In the genomic region with DNA sequence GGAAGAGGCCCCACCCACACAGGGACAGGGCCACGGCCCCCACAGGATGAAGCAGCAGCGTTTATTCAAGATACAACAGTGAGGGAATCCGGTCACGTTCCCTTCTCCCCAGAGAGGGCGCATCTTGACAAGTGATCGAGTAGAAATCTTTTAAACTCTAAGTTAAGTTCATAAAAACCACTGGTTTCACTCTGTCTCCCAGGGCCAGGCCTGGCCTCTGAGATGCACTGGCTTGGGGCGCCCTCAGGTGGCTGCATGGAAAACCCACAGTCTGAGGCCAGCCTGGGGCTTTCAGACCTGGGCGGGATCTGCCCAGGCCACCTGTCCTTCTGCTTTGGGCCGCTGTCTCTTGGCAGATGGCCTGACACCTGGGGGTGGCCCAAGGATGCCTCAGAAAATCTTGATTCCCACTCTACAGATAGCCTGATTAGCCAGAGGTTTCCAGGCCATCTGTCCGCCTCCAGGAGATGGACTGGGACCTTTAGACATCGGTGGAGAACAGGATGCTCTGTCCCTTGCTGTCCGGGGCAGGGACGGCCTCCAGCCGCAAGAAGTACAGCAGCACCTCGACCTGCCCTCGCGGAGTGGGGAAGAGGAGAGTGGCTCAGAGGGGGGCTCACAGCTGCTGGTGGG, we compare ENCODE assay signal across 8 cellular contexts.
DNase-seq lines count a peak whose midpoint lies in the region; ATAC-seq and TF ChIP-seq lines count a peak whose summit lies in the region.
"Not testable (repeated sequence)": the region's sequence is repeated elsewhere in the genome, so short reads cannot be mapped to it uniquely, and the experiment has no call there.

No MANE protein-coding gene starts in this region.

- not testable (repeated sequence) for H3K4me1 ChIP-seq in iPS DF 6.9 (ENCODE audit: control insufficient read depth, insufficient read depth, low read length); transverse colon

- H3K4me3 ChIP-seq in iPS DF 6.9 (ENCODE audit: low read length); transverse colon: not testable (repeated sequence)

- H3K9me3 Mint-ChIP-seq in activated CD8-positive, alpha-beta T cell treated with anti-CD3 and anti-CD28 coated beads for 36 hours; chondrocyte (ENCODE audit: low read depth); progenitor cell of endocrine pancreas (ENCODE audit: low read depth): not testable (repeated sequence)

- H3K36me3 ChIP-seq in iPS DF 6.9 (ENCODE audit: control insufficient read depth, insufficient read depth, low read length); transverse colon: not testable (repeated sequence)

- not testable (repeated sequence) for H3K27me3 ChIP-seq in iPS DF 6.9 (ENCODE audit: control insufficient read depth, insufficient read depth, low read length); transverse colon

- CTCF ChIA-PET in activated CD8-positive, alpha-beta T cell treated with anti-CD3 and anti-CD28 coated beads for 36 hours (lab: Charles Lee), result not testable (repeated sequence)

- TF ChIP-seq POLR2A in transverse colon (IDR thresholded peaks at IDR 0.05), result not testable (repeated sequence)

- peaks cover 11% of the 10 kb centered on the region for H3K4me1 Mint-ChIP-seq in activated CD8-positive, alpha-beta T cell treated with anti-CD3 and anti-CD28 coated beads for 36 hours (ENCODE audit: low read depth)
- not testable (repeated sequence) for H3K4me1 Mint-ChIP-seq in chondrocyte (ENCODE audit: low read depth); progenitor cell of endocrine pancreas (ENCODE audit: low read depth)

- H3K27ac ChIP-seq in iPS DF 6.9 (ENCODE audit: low read length), result not testable (repeated sequence)
- H3K27ac ChIP-seq in transverse colon, result peak overlapping the region in 2 of 4 donors; percentile 76 to 77

- H3K9me3 ChIP-seq in iPS DF 6.9 (ENCODE audit: control insufficient read depth, insufficient read depth, low read length); transverse colon: not testable (repeated sequence)

- not testable (repeated sequence) for H3K27me3 Mint-ChIP-seq in activated CD8-positive, alpha-beta T cell treated with anti-CD3 and anti-CD28 coated beads for 36 hours; chondrocyte (ENCODE audit: low read depth); progenitor cell of endocrine pancreas

- not testable (repeated sequence) for H3K4me3 Mint-ChIP-seq in activated CD8-positive, alpha-beta T cell treated with anti-CD3 and anti-CD28 coated beads for 36 hours; progenitor cell of endocrine pancreas (ENCODE audit: low read depth)
- H3K4me3 Mint-ChIP-seq in chondrocyte (ENCODE audit: unreplicated experiment), result peak overlapping the region; percentile 16

- ATAC-seq in activated CD8-positive, alpha-beta T cell treated with anti-CD3 and anti-CD28 coated beads for 36 hours, result peak; percentile 65

- intact Hi-C loops in activated CD8-positive, alpha-beta T cell treated with anti-CD3 and anti-CD28 coated beads for 36 hours (cut with micrococcal nuclease), result loop anchor here (5.0 kb wide), 1 partner anchor 90 kb away; no protein-coding TSS in a partner anchor
- intact Hi-C loops in transverse colon (cut with DNase I; ENCODE audit: low total_unique reads), result loop anchor here (5.0 kb wide), 1 partner anchor 280 kb away; no protein-coding TSS in a partner anchor

- DNase-seq in EH (ENCODE audit: low read depth) (peak; percentile 80), Kasumi-1 (lab: John Stamatoyannopoulos, UW) (peak; percentile 78 to 84), OCI-M1 (lab: John Stamatoyannopoulos, UW) (peak; percentile 97), iPS DF 6.9 (ENCODE audit: low read depth, low spot score) (peak; percentile 29), progenitor cell of endocrine pancreas (ENCODE audit: low spot score, unreplicated experiment) (peak; percentile 80), transverse colon (peak; percentile 89)
- peak; percentile 93 for DNase-seq in activated CD8-positive, alpha-beta T cell treated with anti-CD3 and anti-CD28 coated beads for 36 hours
- not testable (repeated sequence) for DNase-seq in chondrocyte (ENCODE audit: low spot score)

- POLR2A ChIA-PET in activated CD8-positive, alpha-beta T cell treated with anti-CD3 and anti-CD28 coated beads for 36 hours (lab: Charles Lee), result not testable (repeated sequence)

- H3K27ac Mint-ChIP-seq in activated CD8-positive, alpha-beta T cell treated with anti-CD3 and anti-CD28 coated beads for 36 hours, result peak overlapping the region; percentile 38
- peak overlapping the region; percentile 75 for H3K27ac Mint-ChIP-seq in chondrocyte (ENCODE audit: unreplicated experiment)
- not testable (repeated sequence) for H3K27ac Mint-ChIP-seq in progenitor cell of endocrine pancreas

- peak; percentile 76 for TF ChIP-seq CTCF in activated CD8-positive, alpha-beta T cell treated with anti-CD3 and anti-CD28 coated beads for 36 hours (IDR thresholded peaks at IDR 0.05)
- TF ChIP-seq CTCF in chondrocyte (IDR thresholded peaks at IDR 0.05) (peak; percentile 87), progenitor cell of endocrine pancreas (IDR thresholded peaks at IDR 0.05; ENCODE audit: unreplicated experiment) (peak; percentile 80), transverse colon (IDR thresholded peaks at IDR 0.05) (peak in 4 of 5 experiments; percentile 24 to 85 (median 71))

- no CpG with 5 or more reads among the region's 17 CpGs for WGBS in iPS DF 6.9 (ENCODE audit: insufficient coverage, insufficient read length)
- 10% methylated on average over 10 of the region's 17 CpGs; no CpG with 5 or more reads in 1 of the 2 donors for WGBS in transverse colon (ENCODE audit: low coverage in 1 of 2), 2 donors

- in situ Hi-C loops in transverse colon (cut with MboI; ENCODE audit: low pct_ligation_motif_present in 1 of 4, low pct_unique_long_range_greater_than_20kb in 1 of 4, low sequenced_read_pairs in 3 of 4), result not testable (repeated sequence)

- not testable (repeated sequence) for H3K36me3 Mint-ChIP-seq in activated CD8-positive, alpha-beta T cell treated with anti-CD3 and anti-CD28 coated beads for 36 hours (ENCODE audit: low read depth); chondrocyte (ENCODE audit: low read depth); progenitor cell of endocrine pancreas (ENCODE audit: insufficient read depth)

- not testable (repeated sequence) for TF ChIP-seq EP300 in transverse colon (IDR thresholded peaks at IDR 0.05; ENCODE audit: low read depth)
